ENCODE assay signal across 16 cellular contexts in the genomic region with DNA sequence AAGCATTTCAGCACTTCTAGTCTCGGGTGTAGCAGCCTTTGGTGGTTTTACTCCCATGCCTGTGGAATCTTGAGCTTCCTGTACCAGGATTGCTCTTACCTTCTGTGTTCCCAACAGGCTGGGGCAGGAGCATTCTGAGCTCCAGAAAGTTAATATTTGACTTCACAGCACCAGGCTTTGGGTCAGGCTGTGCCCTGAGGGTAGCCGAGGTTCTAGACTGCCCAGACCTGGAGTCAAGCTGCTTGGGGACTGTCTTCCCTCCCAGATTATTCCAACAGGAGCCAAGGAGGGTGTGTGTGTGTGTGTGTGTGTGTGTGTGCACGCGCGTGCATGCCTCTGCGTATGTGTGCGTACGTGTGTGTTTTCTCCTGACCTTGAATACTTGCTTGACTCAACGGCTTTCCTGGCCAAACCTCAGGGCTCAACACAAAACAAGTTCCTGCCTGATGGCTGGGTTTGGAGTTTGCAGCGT.
DNase-seq lines count a peak whose midpoint lies in the region; ATAC-seq and TF ChIP-seq lines count a peak whose summit lies in the region.
"Had no signal": no experiment of that assay in that cellular context is flagged by ENCODE, and none has a peak within 500 bp of the region (broad histone marks: within the 10 kb centered on the region; RNA-seq: fewer than 3 reads in every experiment).

No MANE protein-coding gene starts in this region.

- TF ChIP-seq CTCF in body of pancreas (IDR thresholded peaks at IDR 0.05) = no peak
- TF ChIP-seq CTCF in hepatocyte (IDR thresholded peaks at IDR 0.05; ENCODE audit: poor library complexity) = no peak
- TF ChIP-seq CTCF in transverse colon (IDR thresholded peaks at IDR 0.05) = no peak

- H3K4ac ChIP-seq in neuronal stem cell (ENCODE audit: low read length) = no peak overlapping the region

- H3K4me3 Mint-ChIP-seq in activated T-cell treated with anti-CD3 and anti-CD28 coated beads, Interleukin-2, amount 50 U/mL, for 72 hours = no peak overlapping the region
- H3K4me3 Mint-ChIP-seq: B cell; naive thymus-derived CD4-positive, alpha-beta T cell had no signal

- in situ Hi-C loops in transverse colon (cut with MboI; ENCODE audit: low pct_ligation_motif_present in 1 of 4, low pct_unique_long_range_greater_than_20kb in 1 of 4, low sequenced_read_pairs in 3 of 4) = no loop called here

- peak; percentile 69 to 83 (median 76) for DNase-seq in body of pancreas
- peak; percentile 42 for DNase-seq in hepatocyte (ENCODE audit: low spot score)
- no peak for DNase-seq in neuronal stem cell (ENCODE audit: low spot score)
- DNase-seq in transverse colon = no peak
- no peak for DNase-seq in MG63
- no peak for DNase-seq in activated T-cell treated with anti-CD3 and anti-CD28 coated beads, Interleukin-2, amount 50 U/mL, for 72 hours
- DNase-seq: activated CD4-positive, alpha-beta T cell treated with anti-CD3 and anti-CD28 coated beads, Interleukin-2, amount 50 U/mL, for 48 hours; GOT3; naive thymus-derived CD4-positive, alpha-beta T cell; NCI-H1048; NCI-H226; stimulated activated naive CD4-positive, alpha-beta T cell had no signal

- no peaks in the 10 kb centered on the region for H3K27me3 Mint-ChIP-seq in activated T-cell treated with anti-CD3 and anti-CD28 coated beads, Interleukin-2, amount 50 U/mL, for 72 hours (ENCODE audit: low read depth)
- H3K27me3 Mint-ChIP-seq: B cell; naive thymus-derived CD4-positive, alpha-beta T cell had no signal

- peaks cover 10% of the 10 kb centered on the region for H3K79me2 ChIP-seq in hepatocyte

- ATAC-seq in body of pancreas (peak; percentile 80), GM21619 (IDR thresholded peaks at IDR 0.05; ENCODE audit: unreplicated experiment) (no peak), HG02840 (IDR thresholded peaks at IDR 0.05; ENCODE audit: low FRiP score, unreplicated experiment) (no peak)
- no peak for ATAC-seq in activated T-cell treated with anti-CD3 and anti-CD28 coated beads, Interleukin-2, amount 50 U/mL, for 72 hours (replicated peaks in 1 of 2)
- ATAC-seq: naive thymus-derived CD4-positive, alpha-beta T cell had no signal

- H3K23ac ChIP-seq in neuronal stem cell (ENCODE audit: low read depth, low read length, poor library complexity) = no peak overlapping the region

- H3K4me2 ChIP-seq in hepatocyte (peak overlapping the region; percentile 46), neuronal stem cell (ENCODE audit: insufficient read depth, low read length, poor library complexity, severe bottlenecking) (no peak overlapping the region)

- peak overlapping the region; percentile 61 for H3K9ac ChIP-seq in neuronal stem cell (ENCODE audit: low read depth, low read length, poor library complexity)

- H3K36me3 ChIP-seq in body of pancreas (replicated peaks in 1 of 2; ENCODE audit: insufficient read depth in 1 of 2, low read depth in 2 of 2) = peaks cover 8 to 14% of the 10 kb centered on the region in 2 donors
- H3K36me3 ChIP-seq in hepatocyte (replicated peaks; ENCODE audit: insufficient read depth, low read depth) = no peaks in the 10 kb centered on the region
- H3K36me3 ChIP-seq in neuronal stem cell (replicated peaks in 1 of 2; ENCODE audit: control insufficient read depth in 2 of 2, insufficient read depth in 2 of 2, low read length in 2 of 2) = peaks cover 35 to 51% of the 10 kb centered on the region in 2 donors
- H3K36me3 ChIP-seq in transverse colon = peaks cover 0 to 57% (median 24%) of the 10 kb centered on the region in 4 donors
- H3K36me3 ChIP-seq in MG63 = peaks cover 64% of the 10 kb centered on the region

- H3K27ac Mint-ChIP-seq in activated T-cell treated with anti-CD3 and anti-CD28 coated beads, Interleukin-2, amount 50 U/mL, for 72 hours = no peak overlapping the region
- H3K27ac Mint-ChIP-seq: activated T-helper 2 cell treated with anti-CD3 and anti-CD28 coated beads, Interferon-gamma antibody, Interleukin-2, Interleukin-4, amounts not matched to agents 10 μg/mL and 5 μg/mL and 100 μg/mL, durations not matched to agents 14 hours and 24 hours and 36 hours; B cell had no signal

- H3K18ac ChIP-seq in neuronal stem cell (ENCODE audit: low read length) = no peak overlapping the region

- H4K20me1 ChIP-seq in hepatocyte (ENCODE audit: insufficient read depth, poor library complexity, severe bottlenecking) = no peaks in the 10 kb centered on the region

- peak overlapping the region; percentile 75 to 85 (median 82) for H3K27ac ChIP-seq in body of pancreas
- H3K27ac ChIP-seq in hepatocyte = peak overlapping the region; percentile 85
- H3K27ac ChIP-seq in neuronal stem cell (replicated peaks; ENCODE audit: low read length) = no peak overlapping the region
- H3K27ac ChIP-seq in transverse colon = peak overlapping the region in 3 of 4 donors; percentile 62 to 71 (median 65)

- no peak overlapping the region for H2BK5ac ChIP-seq in neuronal stem cell (ENCODE audit: low read length)

- no peaks in the 10 kb centered on the region for H3K9me3 Mint-ChIP-seq in activated T-cell treated with anti-CD3 and anti-CD28 coated beads, Interleukin-2, amount 50 U/mL, for 72 hours
- H3K9me3 Mint-ChIP-seq: activated T-helper 2 cell treated with anti-CD3 and anti-CD28 coated beads, Interferon-gamma antibody, Interleukin-2, Interleukin-4, amounts not matched to agents 10 μg/mL and 5 μg/mL and 100 μg/mL, durations not matched to agents 14 hours and 24 hours and 36 hours; naive thymus-derived CD4-positive, alpha-beta T cell had no signal

- H3K4me1 Mint-ChIP-seq in activated T-cell treated with anti-CD3 and anti-CD28 coated beads, Interleukin-2, amount 50 U/mL, for 72 hours (ENCODE audit: low read depth) = peaks cover 7% of the 10 kb centered on the region
- H3K4me1 Mint-ChIP-seq: B cell had no signal

- H2AFZ ChIP-seq in hepatocyte = no peak overlapping the region
- no peak overlapping the region for H2AFZ ChIP-seq in neuronal stem cell (ENCODE audit: low read length)

- H3K79me1 ChIP-seq in neuronal stem cell (ENCODE audit: low read depth, low read length) = no peaks in the 10 kb centered on the region

- WGBS in body of pancreas, 2 donors = 14 to 28% methylated on average over 10 of the region's 10 CpGs
- 69% methylated on average over 10 of the region's 10 CpGs for WGBS in hepatocyte (ENCODE audit: low lambda C conversion rate, missing lambda C conversion rate)
- WGBS in neuronal stem cell (ENCODE audit: extremely low coverage in 2 of 2, insufficient read length in 2 of 2, insufficient replicate concordance in 1 of 2), 2 donors = no CpG with 5 or more reads among the region's 10 CpGs
- WGBS in transverse colon (ENCODE audit: low coverage in 1 of 2), 2 donors = 68% methylated on average over 10 of the region's 10 CpGs; no CpG with 5 or more reads in 1 of the 2 donors

- H3K9me3 ChIP-seq in body of pancreas (no peaks in the 10 kb centered on the region), hepatocyte (ENCODE audit: low read depth) (no peaks in the 10 kb centered on the region), neuronal stem cell (replicated peaks in 1 of 2; ENCODE audit: control insufficient read depth in 2 of 2, insufficient read depth in 1 of 2, low read depth in 1 of 2, low read length in 2 of 2) (no peaks in the 10 kb centered on the region), transverse colon (no peaks in the 10 kb centered on the region), MG63 (no peaks in the 10 kb centered on the region)

- H2BK15ac ChIP-seq in neuronal stem cell (ENCODE audit: low read length) = no peak overlapping the region

- no peak overlapping the region for H2AK5ac ChIP-seq in neuronal stem cell (ENCODE audit: low read depth, low read length)

- TF ChIP-seq POLR2A in body of pancreas (IDR thresholded peaks at IDR 0.05) (peak in 1 of 3 donors; percentile 40), transverse colon (IDR thresholded peaks at IDR 0.05) (no peak)

- H3K4me1 ChIP-seq in body of pancreas (peaks cover 46% of the 10 kb centered on the region), hepatocyte (ENCODE audit: insufficient read depth) (peaks cover 36% of the 10 kb centered on the region), neuronal stem cell (ENCODE audit: control insufficient read depth in 2 of 2, insufficient read depth in 1 of 2, low read depth in 1 of 2, low read length in 2 of 2) (no peaks in the 10 kb centered on the region), transverse colon (peaks cover 0 to 23% (median 15%) of the 10 kb centered on the region in 4 donors)

- peaks cover 1 to 4% of the 10 kb centered on the region in 2 donors for H3K36me3 Mint-ChIP-seq in activated T-cell treated with anti-CD3 and anti-CD28 coated beads, Interleukin-2, amount 50 U/mL, for 72 hours (ENCODE audit: insufficient read depth in 2 of 2)

- no peaks in the 10 kb centered on the region for H3K9me2 ChIP-seq in hepatocyte (replicated peaks; ENCODE audit: insufficient read depth)

- no peak overlapping the region for H2BK120ac ChIP-seq in neuronal stem cell (ENCODE audit: low read depth, low read length)

- H4K91ac ChIP-seq in neuronal stem cell (ENCODE audit: low read depth, low read length, poor library complexity) = no peak overlapping the region

- H3K4me3 ChIP-seq in body of pancreas (no peak overlapping the region), hepatocyte (no peak overlapping the region), neuronal stem cell (ENCODE audit: low read length in 2 of 2) (no peak overlapping the region), transverse colon (no peak overlapping the region), MG63 (no peak overlapping the region)

- H3K27me3 ChIP-seq in body of pancreas (no peaks in the 10 kb centered on the region), hepatocyte (no peaks in the 10 kb centered on the region), neuronal stem cell (ENCODE audit: control insufficient read depth in 3 of 3, insufficient read depth in 3 of 3, low read depth in 1 of 3, low read length in 3 of 3) (no peaks in the 10 kb centered on the region), transverse colon (no peaks in the 10 kb centered on the region), MG63 (no peaks in the 10 kb centered on the region)

- H2BK12ac ChIP-seq in neuronal stem cell (ENCODE audit: low read length) = no peak overlapping the region

- TF ChIP-seq EP300 in transverse colon (IDR thresholded peaks at IDR 0.05; ENCODE audit: low read depth) = no peak

- no peak overlapping the region for H3K14ac ChIP-seq in neuronal stem cell (ENCODE audit: low read length)

- no peak overlapping the region for H4K8ac ChIP-seq in neuronal stem cell (ENCODE audit: low read depth, low read length)

- intact Hi-C loops in body of pancreas (cut with DNase I) = no loop called here
- intact Hi-C loops in transverse colon (cut with DNase I; ENCODE audit: low total_unique reads) = no loop called here

Comparison
In these comparisons a context has a peak if more than half of its experiments do, and no peak if none do; other contexts are left out.
1. DNase-seq: peak in body of pancreas (4 of 4) and hepatocyte (single experiment); none in neuronal stem cell (single experiment), transverse colon (single experiment), MG63 (single experiment) and activated T-cell treated with anti-CD3 and anti-CD28 coated beads, Interleukin-2, amount 50 U/mL, for 72 hours (0 of 2).